24 cellular contexts compared by ENCODE assay signal in genomic region chr10:28317735-28318134, GRCh38.
"Had no signal": no experiment of that assay in that cellular context is flagged by ENCODE, and none has a peak within 500 bp of the region (broad histone marks: within the 10 kb centered on the region; RNA-seq: fewer than 3 reads in every experiment).

No MANE protein-coding gene starts in this region.

- H3K27me3 ChIP-seq: cardiac muscle cell, gastroesophageal sphincter, vagina had no signal

- H3K27ac Mint-ChIP-seq: activated CD4-positive, alpha-beta memory T cell treated with anti-CD3 and anti-CD28 coated beads, Interleukin-2, amount 10 ng/mL, durations not matched to agents 7 days and 5 days; activated CD4-positive, alpha-beta T cell treated with anti-CD3 and anti-CD28 coated beads, Interleukin-2, amount 10 ng/mL, durations not matched to agents 24 days and 14 days; activated CD8-positive, alpha-beta memory T cell treated with anti-CD3 and anti-CD28 coated beads, Interleukin-2, amount 10 ng/mL, durations not matched to agents 7 days and 5 days; activated naive CD8-positive, alpha-beta T cell treated with anti-CD3 and anti-CD28 coated beads, Interleukin-2, amount 50 U/mL, for 24 hours; activated T-helper 1 cell treated with anti-CD3 and anti-CD28 coated beads, Interleukin-12 subunit alpha, Interleukin-12 subunit beta, Interleukin-2, Interleukin-4 antibody, amounts not matched to agents 30 ng/mL and 10 ng/mL and 1 ng/mL, durations not matched to agents 14 hours and 24 hours and 36 hours; memory B cell; nephron; T-helper 2 cell treated with Interferon-gamma antibody and Interleukin-4, amounts not matched to agents 5 μg/mL and 100 μg/mL, for 36 hours; type B pancreatic cell had no signal

- H3K36me3 ChIP-seq: cardiac muscle cell, gastroesophageal sphincter, heart left ventricle, thoracic aorta, vagina had no signal

- H3K4me1 Mint-ChIP-seq: activated CD4-positive, alpha-beta memory T cell treated with anti-CD3 and anti-CD28 coated beads, Interleukin-2, amount 10 ng/mL, durations not matched to agents 7 days and 5 days; activated CD4-positive, alpha-beta T cell treated with anti-CD3 and anti-CD28 coated beads, Interleukin-2, amount 10 ng/mL, durations not matched to agents 24 days and 14 days; activated CD8-positive, alpha-beta memory T cell treated with anti-CD3 and anti-CD28 coated beads, Interleukin-2, amount 10 ng/mL, durations not matched to agents 7 days and 5 days; nephron had no signal

- H3K4me1 ChIP-seq: heart left ventricle, vagina had no signal

- H3K9me3 Mint-ChIP-seq: activated CD4-positive, alpha-beta memory T cell treated with anti-CD3 and anti-CD28 coated beads, Interleukin-2, amount 10 ng/mL, durations not matched to agents 7 days and 5 days; activated CD4-positive, alpha-beta T cell treated with anti-CD3 and anti-CD28 coated beads, Interleukin-2, amount 10 ng/mL, durations not matched to agents 24 days and 14 days; activated naive CD8-positive, alpha-beta T cell treated with anti-CD3 and anti-CD28 coated beads, Interleukin-2, amount 50 U/mL, for 24 hours; activated T-helper 1 cell treated with anti-CD3 and anti-CD28 coated beads, Interleukin-12 subunit alpha, Interleukin-12 subunit beta, Interleukin-2, Interleukin-4 antibody, amounts not matched to agents 30 ng/mL and 10 ng/mL and 1 ng/mL, durations not matched to agents 14 hours and 24 hours and 36 hours; memory B cell; nephron; T-helper 2 cell treated with Interferon-gamma antibody and Interleukin-4, amounts not matched to agents 5 μg/mL and 100 μg/mL, for 36 hours had no signal

- H3K27me3 Mint-ChIP-seq: activated CD4-positive, alpha-beta memory T cell treated with anti-CD3 and anti-CD28 coated beads, Interleukin-2, amount 10 ng/mL, durations not matched to agents 7 days and 5 days; activated CD8-positive, alpha-beta memory T cell treated with anti-CD3 and anti-CD28 coated beads, Interleukin-2, amount 10 ng/mL, durations not matched to agents 7 days and 5 days; activated naive CD8-positive, alpha-beta T cell treated with anti-CD3 and anti-CD28 coated beads, Interleukin-2, amount 50 U/mL, for 24 hours had no signal

- H3K4me3 Mint-ChIP-seq: activated CD4-positive, alpha-beta memory T cell treated with anti-CD3 and anti-CD28 coated beads, Interleukin-2, amount 10 ng/mL, durations not matched to agents 7 days and 5 days; activated CD4-positive, alpha-beta T cell treated with anti-CD3 and anti-CD28 coated beads, Interleukin-2, amount 10 ng/mL, durations not matched to agents 24 days and 14 days; activated CD8-positive, alpha-beta memory T cell treated with anti-CD3 and anti-CD28 coated beads, Interleukin-2, amount 10 ng/mL, durations not matched to agents 7 days and 5 days; activated naive CD8-positive, alpha-beta T cell treated with anti-CD3 and anti-CD28 coated beads, Interleukin-2, amount 50 U/mL, for 24 hours; activated T-helper 1 cell treated with anti-CD3 and anti-CD28 coated beads, Interleukin-12 subunit alpha, Interleukin-12 subunit beta, Interleukin-2, Interleukin-4 antibody, amounts not matched to agents 30 ng/mL and 10 ng/mL and 1 ng/mL, durations not matched to agents 14 hours and 24 hours and 36 hours; memory B cell; nephron; T-helper 2 cell treated with Interferon-gamma antibody and Interleukin-4, amounts not matched to agents 5 μg/mL and 100 μg/mL, for 36 hours; type B pancreatic cell had no signal

- ATAC-seq: activated CD4-positive, CD25-positive, alpha-beta regulatory T cell treated with anti-CD3 and anti-CD28 coated beads, Interleukin-2, amount 50 U/mL, for 24 hours; activated CD8-positive, alpha-beta memory T cell treated with anti-CD3 and anti-CD28 coated beads, Interleukin-2, amount 10 ng/mL, durations not matched to agents 7 days and 5 days; activated naive CD8-positive, alpha-beta T cell treated with anti-CD3 and anti-CD28 coated beads, Interleukin-2, amount 50 U/mL, for 24 hours; gastroesophageal sphincter; heart left ventricle; left colon; sciatic nerve had no signal

- DNase-seq: activated CD4-positive, alpha-beta memory T cell treated with anti-CD3 and anti-CD28 coated beads, Interleukin-2, amount 10 ng/mL, durations not matched to agents 7 days and 5 days; activated CD4-positive, alpha-beta T cell treated with anti-CD3 and anti-CD28 coated beads, Interleukin-2, amount 10 ng/mL, durations not matched to agents 24 days and 14 days; activated CD8-positive, alpha-beta memory T cell treated with anti-CD3 and anti-CD28 coated beads, Interleukin-2, amount 10 ng/mL, durations not matched to agents 7 days and 5 days; activated gamma-delta T cell; activated naive CD4-positive, alpha-beta T cell treated with anti-CD3 and anti-CD28 coated beads, Interleukin-2, amount 50 U/mL, for 16 hours; activated naive CD8-positive, alpha-beta T cell treated with anti-CD3 and anti-CD28 coated beads, Interleukin-2, amount 50 U/mL, for 24 hours; effector memory CD4-positive, alpha-beta T cell; heart left ventricle; islet precursor cell; left colon; stimulated activated CD4-positive, alpha-beta T cell treated with anti-CD3 and anti-CD28 coated beads, Interleukin-2, amount 100 ng/mL, for 48 hours; stimulated activated naive CD4-positive, alpha-beta T cell had no signal

- H3K9me3 ChIP-seq: gastroesophageal sphincter, heart left ventricle, thoracic aorta, vagina had no signal

- H3K27ac ChIP-seq: cardiac muscle cell, gastroesophageal sphincter, heart left ventricle, thoracic aorta, vagina, VCaP had no signal

- H3K36me3 Mint-ChIP-seq: activated CD8-positive, alpha-beta memory T cell treated with anti-CD3 and anti-CD28 coated beads, Interleukin-2, amount 10 ng/mL, durations not matched to agents 7 days and 5 days; type B pancreatic cell had no signal

- H3K4me3 ChIP-seq: cardiac muscle cell, gastroesophageal sphincter, heart left ventricle, thoracic aorta, vagina had no signal
